In genomic region chr4:104942990-104943758, GRCh38 we compare ENCODE assay signal across 1 cellular context.
A peak's percentile ranks its signal among the peaks of the same experiment; 100 is the strongest.
TF ChIP-seq lines count a peak whose summit lies in the region.

No MANE protein-coding gene starts in this region.

TF ChIP-seq in GM12878, 131 proteins besides CTCF, POLR2A, EP300 and RAD21 (continued from another document and continues in another):
- TF ChIP-seq CUX1 (IDR thresholded peaks at IDR 0.05; ENCODE audit: insufficient replicate concordance, low read depth, low read length) (no peak), RFX5 (IDR thresholded peaks at IDR 0.05; ENCODE audit: low read depth, low read length) (no peak), KLF5 (IDR thresholded peaks at IDR 0.05; ENCODE audit: partially characterized antibody) (no peak), ZBTB11 (CRISPR knock-in tag; IDR thresholded peaks at IDR 0.05) (no peak), NBN (IDR thresholded peaks at IDR 0.05) (no peak), MYB (IDR thresholded peaks at IDR 0.05; ENCODE audit: borderline replicate concordance, low read depth, low read length) (no peak), NRF1 (conservative IDR thresholded peaks at IDR 0.05; ENCODE audit: low read depth, low read length) (no peak), SP1 (IDR thresholded peaks at IDR 0.05; ENCODE audit: low read depth, low read length) (no peak), DPF2 (IDR thresholded peaks at IDR 0.05) (no peak), SKIL (IDR thresholded peaks at IDR 0.05; ENCODE audit: low read depth, poor library complexity, severe bottlenecking) (peak; percentile 66), TBL1XR1 (IDR thresholded peaks at IDR 0.05; ENCODE audit: low read depth, low read length) (no peak), SMAD5 (IDR thresholded peaks at IDR 0.05; ENCODE audit: low read depth) (no peak), ATF3 (IDR thresholded peaks at IDR 0.05; ENCODE audit: borderline replicate concordance, extremely low read depth, low read depth, low read length) (no peak), TAF1 (IDR thresholded peaks at IDR 0.05; ENCODE audit: borderline replicate concordance, low read depth, low read length) (no peak), EGR1 (IDR thresholded peaks at IDR 0.05; ENCODE audit: borderline replicate concordance in 1 of 2, low read depth in 2 of 2, low read length in 2 of 2) (no peak), TCF3 (IDR thresholded peaks at IDR 0.05; ENCODE audit: borderline replicate concordance, insufficient read depth, low read depth, low read length) (no peak), NR2C1 (IDR thresholded peaks at IDR 0.05) (no peak), ZNF384 (IDR thresholded peaks at IDR 0.05; ENCODE audit: borderline replicate concordance, low read depth, low read length) (no peak), SPI1 (IDR thresholded peaks at IDR 0.05; ENCODE audit: borderline replicate concordance, insufficient read depth, low read depth, low read length) (peak; percentile 43; the same call in 1 of the 2 replicates), GABPA (IDR thresholded peaks at IDR 0.05; ENCODE audit: low read depth) (peak; percentile 21; the same call in 1 of the 2 replicates), WRNIP1 (IDR thresholded peaks at IDR 0.05; ENCODE audit: borderline replicate concordance, low read depth, low read length) (no peak), ESRRA (IDR thresholded peaks at IDR 0.05; ENCODE audit: low read length) (no peak), NFIC (IDR thresholded peaks at IDR 0.05; ENCODE audit: low read depth, low read length) (peak; percentile 79; the same call in 1 of the 2 replicates), TARDBP (IDR thresholded peaks at IDR 0.05; ENCODE audit: borderline replicate concordance) (no peak), PKNOX1 (IDR thresholded peaks at IDR 0.05) (peak; percentile 89), HSF1 (IDR thresholded peaks at IDR 0.05; ENCODE audit: low read depth, low read length) (no peak), YY1 (IDR thresholded peaks at IDR 0.05; ENCODE audit: low read depth, low read length) (no peak), CREM (IDR thresholded peaks at IDR 0.05; ENCODE audit: low read depth) (peak; percentile 61; the same call in 1 of the 2 replicates), BACH1 (IDR thresholded peaks at IDR 0.05; ENCODE audit: borderline replicate concordance) (no peak), BCL11A (IDR thresholded peaks at IDR 0.05; ENCODE audit: low read depth, low read length) (peak; percentile 47; the same call in 1 of the 2 replicates), IKZF2 (IDR thresholded peaks at IDR 0.05) (peak; percentile 63 to 65; a peak in 3 of 4 replicates), USF2 (IDR thresholded peaks at IDR 0.05; ENCODE audit: borderline replicate concordance, low read depth, low read length) (no peak), SREBF2 (IDR thresholded peaks at IDR 0.05; ENCODE audit: low read length) (no peak), CEBPB (IDR thresholded peaks at IDR 0.05; ENCODE audit: borderline replicate concordance in 1 of 2, low read depth in 2 of 2, low read length in 2 of 2) (no peak), ELK1 (IDR thresholded peaks at IDR 0.05; ENCODE audit: low read depth, low read length) (no peak), RBBP5 (conservative IDR thresholded peaks at IDR 0.05) (no peak), IRF3 (IDR thresholded peaks at IDR 0.05) (no peak), NR2F1 (conservative IDR thresholded peaks at IDR 0.05) (no peak), BRCA1 (IDR thresholded peaks at IDR 0.05; ENCODE audit: low read depth, low read length) (no peak), CHD2 (IDR thresholded peaks at IDR 0.05; ENCODE audit: borderline replicate concordance, low read depth, low read length) (no peak), FOS (IDR thresholded peaks at IDR 0.05; ENCODE audit: borderline replicate concordance, extremely low read depth, insufficient read length) (no peak), POU2F2 (IDR thresholded peaks at IDR 0.05; ENCODE audit: borderline replicate concordance, low read depth, low read length) (0 out of 3 replicates have a peak, but pooled peaks have one; percentile 26), GATAD2B (conservative IDR thresholded peaks at IDR 0.05; ENCODE audit: low read depth) (no peak), SMAD1 (IDR thresholded peaks at IDR 0.05; ENCODE audit: low read depth, partially characterized antibody) (no peak), ETV6 (conservative IDR thresholded peaks at IDR 0.05 in 1 of 2, IDR thresholded peaks at IDR 0.05 in 1 of 2; ENCODE audit: borderline replicate concordance in 1 of 2, low read depth in 1 of 2) (0 out of 4 replicates have a peak, but pooled peaks of 1 of the 2 experiments have one; percentile 22)
